8 cellular contexts compared by ENCODE assay signal in genomic region chr14:99793213-99794155, GRCh38. TPM values are rescaled to one million over a fixed set of nuclear protein-coding genes. Genes with fewer than 3 reads are reported as not detected.
A peak's percentile ranks its signal among the peaks of the same experiment; 100 is the strongest.
DNase-seq lines count a peak whose midpoint lies in the region; ATAC-seq and TF ChIP-seq lines count a peak whose summit lies in the region.

Gene EML1 (plus strand): TSS chr14:99793413. CDS start chr14:99793477, 64 bp downstream.

- 0 to 1% (median 1%) methylated on average over 15 to 121 of the region's 121 CpGs for WGBS in stomach, 5 donors

- intact Hi-C loops in stomach (cut with DNase I; ENCODE audit: low total_unique reads): no loop called here

- H3K79me2 ChIP-seq in neural progenitor cell (ENCODE audit: low read depth): peaks cover 48% of the 10 kb centered on the region

- no peaks in the 10 kb centered on the region for H3K36me3 ChIP-seq in neural progenitor cell
- H3K36me3 ChIP-seq in stomach: no peaks in the 10 kb centered on the region

- H2AFZ ChIP-seq in neural progenitor cell (replicated peaks): peak within 1 kb of the TSS; percentile 89

- H3K27me3 ChIP-seq in foreskin keratinocyte: peaks cover 38% of the 10 kb centered on the region
- H3K27me3 ChIP-seq in neural progenitor cell: peaks cover 7% of the 10 kb centered on the region
- H3K27me3 ChIP-seq in stomach: no peaks in the 10 kb centered on the region

- peaks cover 7% of the 10 kb centered on the region for H3K9me3 Mint-ChIP-seq in neural progenitor cell

- H3K4me3 Mint-ChIP-seq in neural progenitor cell: peak within 1 kb of the TSS; percentile 90

- DNase-seq in COLO829 (ENCODE audit: low spot score) (peak; percentile 85), GM20000 (ENCODE audit: low spot score) (peak; percentile 99), HPDE6-E6E7 (ENCODE audit: extremely low spot score) (peak; percentile 88), RWPE1 (ENCODE audit: low spot score) (peak; percentile 90), foreskin keratinocyte (no peak), neural progenitor cell (ENCODE audit: low spot score) (peak; percentile 96), stomach (peak; percentile 83)
- DNase-seq in activated naive CD4-positive, alpha-beta T cell treated with Interleukin-2 at 50 U/mL for 16 hours: peak; percentile 71

- H3K9ac ChIP-seq in neural progenitor cell: peak within 1 kb of the TSS; percentile 63

- H3K9me3 ChIP-seq in neural progenitor cell (ENCODE audit: low read depth): no peaks in the 10 kb centered on the region
- H3K9me3 ChIP-seq in stomach: no peaks in the 10 kb centered on the region

- no peak for TF ChIP-seq POLR2A in stomach (IDR thresholded peaks at IDR 0.05)

- H3K4me1 ChIP-seq in foreskin keratinocyte: peaks cover 7% of the 10 kb centered on the region
- H3K4me1 ChIP-seq in neural progenitor cell: peaks cover 35% of the 10 kb centered on the region
- H3K4me1 ChIP-seq in stomach: peaks cover 12 to 60% (median 40%) of the 10 kb centered on the region in 4 donors

- TF ChIP-seq EP300 in stomach (IDR thresholded peaks at IDR 0.05): no peak

- peak within 1 kb of the TSS; percentile 72 for H3K27ac Mint-ChIP-seq in neural progenitor cell

- CTCF ChIA-PET in RWPE1 (lab: Yijun Ruan, JAX): interaction anchor here (0.6 to 1.0 kb wide), 3 partner anchors 63 to 130 kb away, joined by 4 to 5 read pairs (median 4); no protein-coding TSS in a partner anchor

- peaks cover 17% of the 10 kb centered on the region for H4K20me1 ChIP-seq in neural progenitor cell (ENCODE audit: low read depth)

- peaks cover 34% of the 10 kb centered on the region for H3F3A ChIP-seq in neural progenitor cell (ENCODE audit: low read depth)

- POLR2A ChIA-PET in RWPE1 (lab: Yijun Ruan, JAX; ENCODE audit: low non-redundant PET): interaction anchor here (0.6 kb wide), 2 partner anchors 53 to 110 kb away, joined by 3 to 5 read pairs; partner anchors contain the start of gene CYP46A1

- 0 out of 2 replicates have a peak within 1 kb of the TSS, but pooled peaks have one; percentile 29 for H3K27ac ChIP-seq in RWPE1
- peak within 1 kb of the TSS; percentile 10 for H3K27ac ChIP-seq in foreskin keratinocyte
- H3K27ac ChIP-seq in neural progenitor cell: peak within 1 kb of the TSS; percentile 76
- peak within 1 kb of the TSS; percentile 80 to 93 (median 87) for H3K27ac ChIP-seq in stomach

- H3K36me3 Mint-ChIP-seq in neural progenitor cell: peaks cover 13% of the 10 kb centered on the region

- peaks cover 3% of the 10 kb centered on the region for H3K27me3 Mint-ChIP-seq in neural progenitor cell (ENCODE audit: insufficient read depth, low read depth)

- peak within 1 kb of the TSS; percentile 96 for H3K4me3 ChIP-seq in neural progenitor cell
- H3K4me3 ChIP-seq in stomach: peak within 1 kb of the TSS; percentile 56 to 63 (median 58)

- H3K4me1 Mint-ChIP-seq in neural progenitor cell: peaks cover 37% of the 10 kb centered on the region

- ATAC-seq in foreskin keratinocyte: peak; percentile 93

- H3K4me2 ChIP-seq in neural progenitor cell: peak within 1 kb of the TSS; percentile 99

- TF ChIP-seq CTCF in GM20000 (IDR thresholded peaks at IDR 0.05; ENCODE audit: extremely low read depth, missing control alignments) (no peak), RWPE1 (conservative IDR thresholded peaks at IDR 0.05; ENCODE audit: low read depth) (peak; percentile 66), foreskin keratinocyte (conservative IDR thresholded peaks at IDR 0.05) (peak; percentile 19), neural progenitor cell (IDR thresholded peaks at IDR 0.05) (no peak), stomach (IDR thresholded peaks at IDR 0.05) (no peak)

RNA-seq across cellular contexts. Expression of gene EML1, which starts in this region (rescaled TPM):
- 3.7 and 7.4 TPM in 2 replicates for total RNA-seq in foreskin keratinocyte
- polyA plus RNA-seq in foreskin keratinocyte: 1.1 and 2.2 TPM in 2 replicates
- total RNA-seq in neural progenitor cell (ENCODE audit: low replicate concordance): 47.7 and 57.2 TPM in 2 replicates
- total RNA-seq in stomach: 10 to 100 TPM; 30.1 to 66.5 (median 43.5) TPM
- 10 to 100 TPM in 1 of 3 donors, 1 to 10 TPM in 2; 5.8 to 11.3 (median 6.7) TPM for polyA plus RNA-seq in stomach

Comparison
In these comparisons a context has a peak if more than half of its experiments do, and no peak if none do; other contexts are left out.
1. DNase-seq: peak in COLO829 (single experiment), GM20000 (single experiment), HPDE6-E6E7 (single experiment), RWPE1 (single experiment), activated naive CD4-positive, alpha-beta T cell treated with Interleukin-2 at 50 U/mL for 16 hours (single experiment), neural progenitor cell (single experiment) and stomach (single experiment); none in foreskin keratinocyte (0 of 2).
2. CTCF ChIP-seq: peak in RWPE1 (single experiment) and foreskin keratinocyte (single experiment); none in GM20000 (single experiment), neural progenitor cell (single experiment) and stomach (0 of 7).
3. H3K27ac ChIP-seq: peak in every context shown above with its lines; median percentile 87 in stomach; 76 in neural progenitor cell; 29 in RWPE1; 10 in foreskin keratinocyte.